ENCODE assay signal across 8 cellular contexts in genomic region chr19:52941941-52942370, GRCh38. TPM values are rescaled to one million over a fixed set of nuclear protein-coding genes. Genes with fewer than 3 reads are reported as not detected.
DNase-seq lines count a peak whose midpoint lies in the region; ATAC-seq and TF ChIP-seq lines count a peak whose summit lies in the region.

No MANE protein-coding gene starts in this region.

- no peaks in the 10 kb centered on the region for H4K20me1 ChIP-seq in SU-DHL-6 (ENCODE audit: low read depth, low read length)

- H3K79me2 ChIP-seq in SU-DHL-6 (ENCODE audit: insufficient read depth, low read length): peaks cover 48% of the 10 kb centered on the region

- peak overlapping the region; percentile 91 for H3K4me2 ChIP-seq in SU-DHL-6 (ENCODE audit: low read depth, low read length, poor library complexity, severe bottlenecking)

- DNase-seq in Right ventricle myocardium inferior (ENCODE audit: missing footprints): peak; percentile 75
- no peak for DNase-seq in cardiac septum (ENCODE audit: low spot score)
- DNase-seq in ecto neural progenitor cell (ENCODE audit: low spot score): peak; percentile 65
- peak; percentile 38 to 71 for DNase-seq in tibial artery

- H3K9ac ChIP-seq in SU-DHL-6 (ENCODE audit: low read length): peak overlapping the region; percentile 83

- H3K4me3 ChIP-seq in SU-DHL-6 (ENCODE audit: insufficient read depth, low read length, poor library complexity, severe bottlenecking): peak overlapping the region; percentile 97
- peak overlapping the region; percentile 73 for H3K4me3 ChIP-seq in mesodermal cell (ENCODE audit: extremely low read depth, insufficient read depth, low read length, poor library complexity, severe bottlenecking)
- H3K4me3 ChIP-seq in tibial artery: peak overlapping the region; percentile 73 to 90

- H3K9me3 ChIP-seq in SU-DHL-6 (ENCODE audit: insufficient read depth, low read length) (no peaks in the 10 kb centered on the region), mesodermal cell (ENCODE audit: control insufficient read depth, low read length) (peaks cover 14% of the 10 kb centered on the region), tibial artery (peaks cover 0 to 13% (median 8%) of the 10 kb centered on the region in 3 donors)

- H3K4me1 ChIP-seq in mesodermal cell (ENCODE audit: control insufficient read depth, insufficient read depth, low read length, poor library complexity, severe bottlenecking) (no peaks in the 10 kb centered on the region), tibial artery (peaks cover 0 to 20% (median 9%) of the 10 kb centered on the region in 4 donors)

- H2AFZ ChIP-seq in SU-DHL-6 (ENCODE audit: low read depth, low read length, severe bottlenecking): peak overlapping the region; percentile 79

- H3K27me3 ChIP-seq in SU-DHL-6 (ENCODE audit: low read length): no peaks in the 10 kb centered on the region
- H3K27me3 ChIP-seq in tibial artery: no peaks in the 10 kb centered on the region

- intact Hi-C loops in Right ventricle myocardium inferior (cut with DNase I): loop anchor here (1.0 kb wide), 1 partner anchor 20 kb away; the partner anchor contains the start of gene ZNF816
- intact Hi-C loops in cardiac septum (cut with DNase I): loop anchor here (2.0 kb wide), 1 partner anchor 19 kb away; the partner anchor contains the start of gene ZNF888
- intact Hi-C loops in tibial artery (cut with DNase I; ENCODE audit: low total_unique reads): loop anchor here (2.0 to 10.0 kb wide), 2 partner anchors 21 to 163 kb away; partner anchors contain the start of genes ZNF160 and ZNF816

- 1% methylated on average over 21 to 25 of the region's 26 CpGs for WGBS in mesodermal cell (ENCODE audit: insufficient coverage in 2 of 2), 2 experiments

- no peaks in the 10 kb centered on the region for H3K9me2 ChIP-seq in SU-DHL-6 (replicated peaks; ENCODE audit: insufficient read depth, low read length)

- ATAC-seq in Right ventricle myocardium inferior (peak; percentile 45), HG03064 (IDR thresholded peaks at IDR 0.05; ENCODE audit: low read depth, unreplicated experiment) (peak; percentile 24), GM21786 (IDR thresholded peaks at IDR 0.05; ENCODE audit: unreplicated experiment) (no peak)

- TF ChIP-seq CTCF in SU-DHL-6 (IDR thresholded peaks at IDR 0.05; ENCODE audit: insufficient read depth, low read length, poor library complexity, severe bottlenecking) (no peak), tibial artery (IDR thresholded peaks at IDR 0.05) (no peak)

- H3F3A ChIP-seq in SU-DHL-6 (ENCODE audit: insufficient read depth): no peaks in the 10 kb centered on the region

- H3K36me3 ChIP-seq in SU-DHL-6 (ENCODE audit: low read length): no peaks in the 10 kb centered on the region
- peaks cover 8% of the 10 kb centered on the region for H3K36me3 ChIP-seq in mesodermal cell (ENCODE audit: control insufficient read depth, insufficient read depth, low read length)
- H3K36me3 ChIP-seq in tibial artery: peaks cover 0 to 5% (median 1%) of the 10 kb centered on the region in 3 donors

- H3K27ac ChIP-seq in SU-DHL-6 (ENCODE audit: low read depth, low read length) (peak overlapping the region; percentile 52), mesodermal cell (ENCODE audit: low read depth, low read length, severe bottlenecking) (peak overlapping the region; percentile 91), tibial artery (peak overlapping the region; percentile 87 to 96)

RNA-seq across cellular contexts. Expression of gene ZNF888, which starts 18.7 kb away (rescaled TPM):
- total RNA-seq in Right ventricle myocardium inferior (1.3 TPM), cardiac septum (1.3 TPM)
- polyA plus RNA-seq in mesodermal cell (2013, experiment 1 of 2): 5.3 TPM
- polyA plus RNA-seq in mesodermal cell (2013, experiment 2 of 2): 5.9 TPM

RNA-seq across cellular contexts. Expression of gene ZNF816, which starts 20.7 kb away (rescaled TPM):
- total RNA-seq in Right ventricle myocardium inferior (4.4 TPM), cardiac septum (5.2 TPM)
- polyA plus RNA-seq in mesodermal cell (2013, experiment 1 of 2): 8.4 TPM
- 11.6 TPM for polyA plus RNA-seq in mesodermal cell (2013, experiment 2 of 2)

RNA-seq across cellular contexts. Expression of gene ZNF320, which starts 44.5 kb away (rescaled TPM):
- total RNA-seq in Right ventricle myocardium inferior (10.4 TPM), cardiac septum (9.2 TPM)
- polyA plus RNA-seq in mesodermal cell (2013, experiment 1 of 2): 18.9 TPM
- polyA plus RNA-seq in mesodermal cell (2013, experiment 2 of 2): 14.3 TPM
